In the genomic region with DNA sequence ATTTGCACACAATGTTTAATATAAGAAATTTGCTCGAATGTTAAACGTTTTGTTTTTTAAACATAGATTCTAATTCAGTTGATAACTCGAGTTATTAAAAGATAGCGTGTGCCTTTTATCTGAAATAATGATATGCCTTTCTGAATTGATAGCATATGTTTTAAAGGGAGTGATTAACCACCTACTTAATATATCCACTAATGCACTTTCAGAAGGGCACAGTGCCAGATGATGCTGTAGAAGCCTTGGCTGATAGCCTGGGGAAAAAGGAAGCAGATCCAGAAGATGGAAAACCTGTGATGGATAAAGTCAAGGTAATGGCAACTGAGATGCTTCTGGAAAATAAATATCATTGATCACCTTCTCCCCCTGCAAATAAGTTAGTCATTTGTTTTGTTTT, we compare ENCODE assay signal across 15 cellular contexts.
"Had no signal": no experiment of that assay in that cellular context is flagged by ENCODE, and none has a peak within 500 bp of the region (broad histone marks: within the 10 kb centered on the region; RNA-seq: fewer than 3 reads in every experiment).

No MANE protein-coding gene starts in this region.

- H3K4me1 Mint-ChIP-seq: nephron had no signal

- H3K27ac Mint-ChIP-seq: nephron; stimulated activated naive CD8-positive, alpha-beta T cell treated with anti-CD3 and anti-CD28 coated beads, Interleukin-15, Interleukin-2, amounts not matched to agents 100 ng/mL and 50 ng/mL, for 24 hours; T-helper 2 cell treated with Interferon-gamma antibody and Interleukin-4, amounts not matched to agents 5 μg/mL and 100 μg/mL, for 36 hours had no signal

- DNase-seq: activated CD4-positive, alpha-beta memory T cell treated with anti-CD3 and anti-CD28 coated beads for 36 hours; activated CD4-positive, CD25-positive, alpha-beta regulatory T cell treated with anti-CD3 and anti-CD28 coated beads, Interleukin-2, amount 50 U/mL, for 72 hours; activated T-cell treated with anti-CD3 and anti-CD28 coated beads, Interleukin-2, amount 50 U/mL, for 48 hours; esophagus squamous epithelium; mucosa of descending colon; psoas muscle; spleen; stimulated activated CD4-positive, alpha-beta T cell treated with anti-CD3 and anti-CD28 coated beads, Interleukin-1b, Interleukin-23, amount 100 ng/mL, for 48 hours; upper lobe of right lung had no signal

- ATAC-seq: left lobe of liver, mucosa of descending colon, psoas muscle, sciatic nerve, upper lobe of right lung had no signal

- H3K27me3 ChIP-seq: ascending aorta, esophagus squamous epithelium, spleen, upper lobe of right lung had no signal

- H3K27me3 Mint-ChIP-seq: activated CD4-positive, alpha-beta memory T cell treated with anti-CD3 and anti-CD28 coated beads for 36 hours; stimulated activated naive CD8-positive, alpha-beta T cell treated with anti-CD3 and anti-CD28 coated beads, Interleukin-15, Interleukin-2, amounts not matched to agents 100 ng/mL and 50 ng/mL, for 24 hours had no signal

- H3K9me3 Mint-ChIP-seq: activated CD4-positive, alpha-beta memory T cell treated with anti-CD3 and anti-CD28 coated beads for 36 hours; nephron; stimulated activated naive CD8-positive, alpha-beta T cell treated with anti-CD3 and anti-CD28 coated beads, Interleukin-15, Interleukin-2, amounts not matched to agents 100 ng/mL and 50 ng/mL, for 24 hours; T-helper 2 cell treated with Interferon-gamma antibody and Interleukin-4, amounts not matched to agents 5 μg/mL and 100 μg/mL, for 36 hours had no signal

- H3K27ac ChIP-seq: ascending aorta, esophagus squamous epithelium, psoas muscle, spleen, upper lobe of right lung had no signal

- H3K4me1 ChIP-seq: ascending aorta, psoas muscle, upper lobe of right lung had no signal

- H3K4me3 Mint-ChIP-seq: activated CD4-positive, alpha-beta memory T cell treated with anti-CD3 and anti-CD28 coated beads for 36 hours; nephron; stimulated activated naive CD8-positive, alpha-beta T cell treated with anti-CD3 and anti-CD28 coated beads, Interleukin-15, Interleukin-2, amounts not matched to agents 100 ng/mL and 50 ng/mL, for 24 hours; T-helper 2 cell treated with Interferon-gamma antibody and Interleukin-4, amounts not matched to agents 5 μg/mL and 100 μg/mL, for 36 hours had no signal

- H3K4me3 ChIP-seq: ascending aorta, esophagus squamous epithelium, mucosa of descending colon, psoas muscle, spleen, upper lobe of right lung had no signal

- H3K9me3 ChIP-seq: ascending aorta, esophagus squamous epithelium, mucosa of descending colon, psoas muscle, spleen, upper lobe of right lung had no signal
